ENCODE assay signal across 9 cellular contexts in genomic region chr14:35385042-35385839, GRCh38. TPM values are rescaled to one million over a fixed set of nuclear protein-coding genes. Genes with fewer than 3 reads are reported as not detected.
DNase-seq lines count a peak whose midpoint lies in the region; ATAC-seq, FAIRE-seq and TF ChIP-seq lines count a peak whose summit lies in the region.
"Had no signal": no experiment of that assay in that cellular context is flagged by ENCODE, and none has a peak within 500 bp of the region (broad histone marks: within the 10 kb centered on the region; RNA-seq: fewer than 3 reads in every experiment).

No MANE protein-coding gene starts in this region.

- peak overlapping the region; percentile 25 for H3K4me3 ChIP-seq in adipocyte (ENCODE audit: low read length)
- no peak overlapping the region for H3K4me3 ChIP-seq in heart right ventricle
- H3K4me3 ChIP-seq in rectal smooth muscle tissue (ENCODE audit: low read length) = peak overlapping the region; percentile 34

- peak overlapping the region; percentile 73 to 90 (median 86) for H3K27ac ChIP-seq in heart right ventricle
- peak overlapping the region; percentile 94 for H3K27ac ChIP-seq in rectal smooth muscle tissue (ENCODE audit: low read depth, low read length)

- no peak for TF ChIP-seq CTCF in heart right ventricle (IDR thresholded peaks at IDR 0.05)

- DNase-seq in NCI-H82 (lab: John Stamatoyannopoulos, UW) (peak; percentile 39), NCI-H82 treated with DMSO at 0.1 percent for 48 hours (lab: John Stamatoyannopoulos, UW; ENCODE audit: unreplicated experiment) (no peak), adipocyte (ENCODE audit: low read depth) (peak; percentile 92), heart right ventricle (peak; percentile 84 to 88), GM19239 (ENCODE audit: insufficient read length, low spot score) (no peak), NCI-H526 (lab: John Stamatoyannopoulos, UW) (no peak)
- DNase-seq: activated B cell treated with CpG ODN at 0.5 μM for 24 hours had no signal

- no peak for FAIRE-seq in GM19239 (lab: Jason Lieb, UNC)

- H3K9ac ChIP-seq in adipocyte (ENCODE audit: low read length) = peak overlapping the region; percentile 74
- no peak overlapping the region for H3K9ac ChIP-seq in rectal smooth muscle tissue (ENCODE audit: low read length)

- intact Hi-C loops in heart right ventricle (cut with DNase I) = loop anchor here in 3 of 10 donors (1.0 to 5.0 kb wide), 4 partner anchors 19 to 92 kb away; partner anchors contain the start of genes NFKBIA (in 1 of the 3) and PSMA6 (in 1 of the 3)

- no peaks in the 10 kb centered on the region for H3K36me3 ChIP-seq in adipocyte (ENCODE audit: control insufficient read depth, insufficient read depth, low read length, severe bottlenecking)
- no peaks in the 10 kb centered on the region for H3K36me3 ChIP-seq in heart right ventricle
- H3K36me3 ChIP-seq in rectal smooth muscle tissue (ENCODE audit: control insufficient read depth, insufficient read depth, low read length) = no peaks in the 10 kb centered on the region

- peak; percentile 91 to 96 (median 94) for ATAC-seq in heart right ventricle
- ATAC-seq in HG03460 (IDR thresholded peaks at IDR 0.05; ENCODE audit: unreplicated experiment) = no peak

- H3K9me3 ChIP-seq in adipocyte (ENCODE audit: control insufficient read depth, low read length) = no peaks in the 10 kb centered on the region
- H3K9me3 ChIP-seq in heart right ventricle = no peaks in the 10 kb centered on the region

- H3K27me3 ChIP-seq in adipocyte (replicated peaks; ENCODE audit: control insufficient read depth, insufficient read depth, low read length) (no peaks in the 10 kb centered on the region), heart right ventricle (no peaks in the 10 kb centered on the region), rectal smooth muscle tissue (ENCODE audit: control insufficient read depth, insufficient read depth, low read length) (no peaks in the 10 kb centered on the region)

- WGBS in heart right ventricle, 2 donors = 49% methylated on average over 15 of the region's 15 CpGs

- H3K4me1 ChIP-seq in adipocyte (ENCODE audit: control insufficient read depth, insufficient read depth, low read length) = peaks cover 31% of the 10 kb centered on the region
- peaks cover 18 to 39% (median 30%) of the 10 kb centered on the region in 9 donors for H3K4me1 ChIP-seq in heart right ventricle
- peaks cover 29% of the 10 kb centered on the region for H3K4me1 ChIP-seq in rectal smooth muscle tissue (ENCODE audit: control insufficient read depth, insufficient read depth, low read length)

RNA-seq across cellular contexts. Expression of gene NFKBIA, which starts 19.3 kb away (rescaled TPM):
- 10 to 100 TPM; 41.0 to 98.5 (median 58.7) TPM for total RNA-seq in heart right ventricle
- 10 to 100 TPM; 73.7 to 88.4 TPM for polyA plus RNA-seq in heart right ventricle

Comparison
In these comparisons a context has a peak if more than half of its experiments do, and no peak if none do; other contexts are left out.
1. DNase-seq: peak in NCI-H82 (single experiment), adipocyte (single experiment) and heart right ventricle (2 of 2); none in NCI-H82 treated with DMSO at 0.1 percent for 48 hours (single experiment), GM19239 (single experiment) and NCI-H526 (0 of 2).
2. H3K4me3 ChIP-seq: peak in adipocyte (single experiment) and rectal smooth muscle tissue (single experiment); none in heart right ventricle (0 of 10).